ENCODE assay signal across 14 cellular contexts in genomic region chr3:168161696-168162095, GRCh38.
"Had no signal": no experiment of that assay in that cellular context is flagged by ENCODE, and none has a peak within 500 bp of the region (broad histone marks: within the 10 kb centered on the region; RNA-seq: fewer than 3 reads in every experiment).

No MANE protein-coding gene starts in this region.

- H3K27ac Mint-ChIP-seq: activated T-helper 17 cell treated with anti-CD3 and anti-CD28 coated beads, Interleukin-2, amount 50 U/mL, for 72 hours; endodermal cell had no signal

- H3K36me3 ChIP-seq: tibial nerve had no signal

- H3K4me1 Mint-ChIP-seq: activated T-helper 17 cell treated with anti-CD3 and anti-CD28 coated beads, Interleukin-2, amount 50 U/mL, for 72 hours had no signal

- H3K27ac ChIP-seq: psoas muscle, tibial nerve, VCaP had no signal

- ATAC-seq: activated T-helper 17 cell treated with anti-CD3 and anti-CD28 coated beads, Interleukin-2, amount 50 U/mL, for 72 hours had no signal

- H3K4me3 ChIP-seq: psoas muscle, tibial nerve had no signal

- H3K4me3 Mint-ChIP-seq: activated T-helper 17 cell treated with anti-CD3 and anti-CD28 coated beads, Interleukin-2, amount 50 U/mL, for 72 hours; endodermal cell had no signal

- DNase-seq: activated CD4-positive, alpha-beta T cell treated with anti-CD3 and anti-CD28 coated beads, Interleukin-2, amount 50 U/mL, for 48 hours; activated naive CD4-positive, alpha-beta T cell treated with Interleukin-2 at 50 U/mL for 16 hours; anterior cingulate cortex; endodermal cell; erythroblast; hypothalamus; psoas muscle; stimulated activated CD4-positive, alpha-beta T cell treated with anti-CD3 and anti-CD28 coated beads, Interleukin-2, amount 100 ng/mL, for 48 hours; stimulated activated naive CD4-positive, alpha-beta T cell; substantia nigra; T-helper 1 cell had no signal

- H3K27me3 ChIP-seq: tibial nerve had no signal

- H3K9me3 Mint-ChIP-seq: activated T-helper 17 cell treated with anti-CD3 and anti-CD28 coated beads, Interleukin-2, amount 50 U/mL, for 72 hours; endodermal cell had no signal

- H3K9me3 ChIP-seq: psoas muscle, tibial nerve had no signal
